ENCODE assay signal across 12 cellular contexts in the genomic region with DNA sequence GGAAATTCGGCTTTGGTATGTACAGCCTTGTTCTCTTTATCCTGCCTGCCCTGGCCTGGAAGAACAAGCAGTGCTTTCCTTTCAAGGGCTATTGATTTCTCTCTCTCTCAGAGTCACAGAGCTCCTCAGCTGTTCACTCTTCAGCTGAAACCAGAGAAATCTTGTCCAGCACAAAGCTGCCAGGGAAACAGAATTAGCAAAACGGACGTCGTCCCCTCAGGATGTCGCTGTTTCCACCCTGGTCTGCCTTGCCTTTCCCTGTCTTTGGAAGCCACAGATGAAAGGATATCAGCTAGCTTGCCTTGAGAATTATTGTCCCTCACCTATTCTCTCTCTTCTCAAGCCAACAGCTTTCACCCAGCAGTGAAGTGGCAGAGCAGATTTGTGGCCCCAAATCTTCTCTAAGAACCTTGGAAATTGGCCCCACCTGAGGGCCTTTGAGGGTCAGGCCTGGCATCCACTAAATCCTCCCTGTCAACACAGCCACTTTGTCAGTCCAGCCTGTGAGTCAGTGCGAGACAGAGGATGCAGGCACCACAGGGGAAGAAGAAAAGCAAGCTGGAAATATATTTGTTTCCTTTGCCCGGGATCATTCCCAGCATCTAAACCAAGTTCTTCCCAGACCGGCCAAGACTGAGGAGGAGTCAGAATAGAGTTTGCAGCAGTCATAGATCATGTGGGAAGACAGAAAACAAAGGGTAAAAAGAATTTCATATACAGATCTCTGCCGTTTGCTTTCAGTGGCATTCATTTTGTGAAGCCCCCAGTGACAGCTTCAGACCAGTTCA.
DNase-seq lines count a peak whose midpoint lies in the region; ATAC-seq and TF ChIP-seq lines count a peak whose summit lies in the region.
"Had no signal": no experiment of that assay in that cellular context is flagged by ENCODE, and none has a peak within 500 bp of the region (broad histone marks: within the 10 kb centered on the region; RNA-seq: fewer than 3 reads in every experiment).

No MANE protein-coding gene starts in this region.

- no peak for DNase-seq in right lobe of liver
- peak; percentile 79 for DNase-seq in dermis blood vessel endothelial cell
- peak; percentile 24 for DNase-seq in myocyte (ENCODE audit: low read depth)
- no peak for DNase-seq in mesenteric fat pad (ENCODE audit: low spot score)
- no peak for DNase-seq in GM20000 (ENCODE audit: low spot score)
- DNase-seq in activated CD4-positive, alpha-beta T cell treated with anti-CD3 and anti-CD28 coated beads for 48 hours, result no peak
- DNase-seq: activated CD4-positive, alpha-beta T cell treated with anti-CD3 and anti-CD28 coated beads, Interleukin-2, amount 50 U/mL, for 4 hours; GDM1; Kasumi-1 had no signal

- intact Hi-C loops in right lobe of liver (cut with DNase I), result no loop called here

- no peak overlapping the region for H3K9ac ChIP-seq in liver (ENCODE audit: low read depth in 1 of 2, low read length in 2 of 2)

- TF ChIP-seq RAD21 in liver (IDR thresholded peaks at IDR 0.05), result peak; percentile 8 to 24

- TF ChIP-seq POLR2A in right lobe of liver (IDR thresholded peaks at IDR 0.05), result no peak

- H3K4me1 ChIP-seq in liver (ENCODE audit: control insufficient read depth in 4 of 4, insufficient read depth in 4 of 4, low read length in 3 of 4) (peaks cover 2 to 29% (median 13%) of the 10 kb centered on the region in 4 donors), right lobe of liver (peaks cover 0 to 7% (median 3%) of the 10 kb centered on the region in 4 donors)

- no peak for TF ChIP-seq CTCF in liver (IDR thresholded peaks at IDR 0.05; ENCODE audit: low read depth, low read length, missing input control)
- no peak for TF ChIP-seq CTCF in right lobe of liver (IDR thresholded peaks at IDR 0.05)
- no peak for TF ChIP-seq CTCF in GM20000 (IDR thresholded peaks at IDR 0.05; ENCODE audit: extremely low read depth, missing control alignments)

- H3K27me3 ChIP-seq in liver (ENCODE audit: control insufficient read depth in 4 of 4, insufficient read depth in 4 of 4, low read length in 3 of 4), result no peaks in the 10 kb centered on the region
- no peaks in the 10 kb centered on the region for H3K27me3 ChIP-seq in right lobe of liver

- ATAC-seq in right lobe of liver (no peak), GM19395 (IDR thresholded peaks at IDR 0.05; ENCODE audit: unreplicated experiment) (no peak)
- ATAC-seq: stimulated activated memory B cell treated with anti-CD40 and anti-IgM and Interleukin-4, amounts not matched to agents 10 μg/mL and 1 μg/mL and 100 μg/mL, for 72 hours had no signal

- H3K27ac ChIP-seq in liver (ENCODE audit: low read depth in 1 of 2, low read length in 2 of 2), result no peak overlapping the region
- no peak overlapping the region for H3K27ac ChIP-seq in right lobe of liver

- H3K4me3 ChIP-seq in liver (ENCODE audit: low read depth in 1 of 3, low read length in 3 of 3), result no peak overlapping the region
- H3K4me3 ChIP-seq in right lobe of liver, result no peak overlapping the region

- H3K9me3 ChIP-seq in liver (ENCODE audit: control insufficient read depth in 4 of 4, low read length in 3 of 4) (no peaks in the 10 kb centered on the region), right lobe of liver (no peaks in the 10 kb centered on the region)

- 84% methylated on average over 9 of the region's 9 CpGs for whole genome bisulfite sequencing in liver
- WGBS in right lobe of liver (ENCODE audit: insufficient coverage, low coverage, low lambda C conversion rate, missing lambda C conversion rate), result 77% methylated on average over 8 of the region's 9 CpGs

- H3K36me3 ChIP-seq in liver (ENCODE audit: control insufficient read depth in 4 of 4, insufficient read depth in 3 of 4, low read depth in 1 of 4, low read length in 3 of 4), result no peaks in the 10 kb centered on the region
- H3K36me3 ChIP-seq in right lobe of liver, result no peaks in the 10 kb centered on the region

TF ChIP-seq in liver, 16 proteins besides CTCF, POLR2A, EP300 and RAD21:
- TF ChIP-seq, protein P1, sequence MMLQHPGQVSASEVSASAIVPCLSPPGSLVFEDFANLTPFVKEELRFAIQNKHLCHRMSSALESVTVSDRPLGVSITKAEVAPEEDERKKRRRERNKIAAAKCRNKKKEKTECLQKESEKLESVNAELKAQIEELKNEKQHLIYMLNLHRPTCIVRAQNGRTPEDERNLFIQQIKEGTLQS (IDR thresholded peaks at IDR 0.05), result no peak
- TF ChIP-seq GABPA (IDR thresholded peaks at IDR 0.05 in 1 of 2, conservative IDR thresholded peaks at IDR 0.05 in 1 of 2) (no peak), FOXA1 (IDR thresholded peaks at IDR 0.05) (no peak), TAF1 (conservative IDR thresholded peaks at IDR 0.05) (no peak), EGR1 (IDR thresholded peaks at IDR 0.05; ENCODE audit: low read depth in 2 of 2) (no peak), RXRA (IDR thresholded peaks at IDR 0.05) (no peak), SP1 (IDR thresholded peaks at IDR 0.05) (no peak), FOXA2 (IDR thresholded peaks at IDR 0.05) (no peak), YY1 (IDR thresholded peaks at IDR 0.05) (no peak), HNF4G (IDR thresholded peaks at IDR 0.05) (no peak)
- TF ChIP-seq, protein P2, sequence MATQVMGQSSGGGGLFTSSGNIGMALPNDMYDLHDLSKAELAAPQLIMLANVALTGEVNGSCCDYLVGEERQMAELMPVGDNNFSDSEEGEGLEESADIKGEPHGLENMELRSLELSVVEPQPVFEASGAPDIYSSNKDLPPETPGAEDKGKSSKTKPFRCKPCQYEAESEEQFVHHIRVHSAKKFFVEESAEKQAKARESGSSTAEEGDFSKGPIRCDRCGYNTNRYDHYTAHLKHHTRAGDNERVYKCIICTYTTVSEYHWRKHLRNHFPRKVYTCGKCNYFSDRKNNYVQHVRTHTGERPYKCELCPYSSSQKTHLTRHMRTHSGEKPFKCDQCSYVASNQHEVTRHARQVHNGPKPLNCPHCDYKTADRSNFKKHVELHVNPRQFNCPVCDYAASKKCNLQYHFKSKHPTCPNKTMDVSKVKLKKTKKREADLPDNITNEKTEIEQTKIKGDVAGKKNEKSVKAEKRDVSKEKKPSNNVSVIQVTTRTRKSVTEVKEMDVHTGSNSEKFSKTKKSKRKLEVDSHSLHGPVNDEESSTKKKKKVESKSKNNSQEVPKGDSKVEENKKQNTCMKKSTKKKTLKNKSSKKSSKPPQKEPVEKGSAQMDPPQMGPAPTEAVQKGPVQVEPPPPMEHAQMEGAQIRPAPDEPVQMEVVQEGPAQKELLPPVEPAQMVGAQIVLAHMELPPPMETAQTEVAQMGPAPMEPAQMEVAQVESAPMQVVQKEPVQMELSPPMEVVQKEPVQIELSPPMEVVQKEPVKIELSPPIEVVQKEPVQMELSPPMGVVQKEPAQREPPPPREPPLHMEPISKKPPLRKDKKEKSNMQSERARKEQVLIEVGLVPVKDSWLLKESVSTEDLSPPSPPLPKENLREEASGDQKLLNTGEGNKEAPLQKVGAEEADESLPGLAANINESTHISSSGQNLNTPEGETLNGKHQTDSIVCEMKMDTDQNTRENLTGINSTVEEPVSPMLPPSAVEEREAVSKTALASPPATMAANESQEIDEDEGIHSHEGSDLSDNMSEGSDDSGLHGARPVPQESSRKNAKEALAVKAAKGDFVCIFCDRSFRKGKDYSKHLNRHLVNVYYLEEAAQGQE (IDR thresholded peaks at IDR 0.05), result no peak
- TF ChIP-seq, protein P3, sequence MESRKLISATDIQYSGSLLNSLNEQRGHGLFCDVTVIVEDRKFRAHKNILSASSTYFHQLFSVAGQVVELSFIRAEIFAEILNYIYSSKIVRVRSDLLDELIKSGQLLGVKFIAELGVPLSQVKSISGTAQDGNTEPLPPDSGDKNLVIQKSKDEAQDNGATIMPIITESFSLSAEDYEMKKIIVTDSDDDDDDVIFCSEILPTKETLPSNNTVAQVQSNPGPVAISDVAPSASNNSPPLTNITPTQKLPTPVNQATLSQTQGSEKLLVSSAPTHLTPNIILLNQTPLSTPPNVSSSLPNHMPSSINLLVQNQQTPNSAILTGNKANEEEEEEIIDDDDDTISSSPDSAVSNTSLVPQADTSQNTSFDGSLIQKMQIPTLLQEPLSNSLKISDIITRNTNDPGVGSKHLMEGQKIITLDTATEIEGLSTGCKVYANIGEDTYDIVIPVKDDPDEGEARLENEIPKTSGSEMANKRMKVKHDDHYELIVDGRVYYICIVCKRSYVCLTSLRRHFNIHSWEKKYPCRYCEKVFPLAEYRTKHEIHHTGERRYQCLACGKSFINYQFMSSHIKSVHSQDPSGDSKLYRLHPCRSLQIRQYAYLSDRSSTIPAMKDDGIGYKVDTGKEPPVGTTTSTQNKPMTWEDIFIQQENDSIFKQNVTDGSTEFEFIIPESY (IDR thresholded peaks at IDR 0.05), result no peak
- TF ChIP-seq, protein P4, sequence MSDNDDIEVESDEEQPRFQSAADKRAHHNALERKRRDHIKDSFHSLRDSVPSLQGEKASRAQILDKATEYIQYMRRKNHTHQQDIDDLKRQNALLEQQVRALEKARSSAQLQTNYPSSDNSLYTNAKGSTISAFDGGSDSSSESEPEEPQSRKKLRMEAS (IDR thresholded peaks at IDR 0.05), result no peak
TF ChIP-seq in liver: peak in this region for 0.

Comparison
In these comparisons a context has a peak if more than half of its experiments do, and no peak if none do; other contexts are left out.
1. DNase-seq: peak in dermis blood vessel endothelial cell (single experiment) and myocyte (single experiment); none in right lobe of liver (0 of 3), mesenteric fat pad (single experiment), GM20000 (single experiment) and activated CD4-positive, alpha-beta T cell treated with anti-CD3 and anti-CD28 coated beads for 48 hours (single experiment).